27 cellular contexts compared by ENCODE assay signal in the genomic region with DNA sequence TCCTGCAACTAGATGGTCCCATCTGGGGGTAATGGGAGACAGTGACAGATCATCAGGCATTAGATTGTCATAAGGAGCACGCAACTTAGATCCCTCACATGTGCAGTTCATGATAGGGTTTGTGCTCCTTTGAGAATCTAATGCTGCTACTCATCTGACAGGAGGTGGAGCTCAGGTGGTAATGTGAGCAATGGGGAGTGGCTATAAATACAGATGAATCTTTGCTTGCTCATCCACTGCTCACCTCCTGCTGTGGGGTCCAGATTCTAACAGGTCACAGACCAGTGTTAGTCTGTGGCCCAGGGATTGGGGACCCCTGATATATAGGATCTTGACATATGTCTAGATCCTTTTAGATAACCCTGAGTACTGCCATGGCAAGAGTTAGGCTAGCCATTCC. TPM values are rescaled to one million over a fixed set of nuclear protein-coding genes. Genes with fewer than 3 reads are reported as not detected.
"Had no signal": no experiment of that assay in that cellular context is flagged by ENCODE, and none has a peak within 500 bp of the region (broad histone marks: within the 10 kb centered on the region; RNA-seq: fewer than 3 reads in every experiment).

No MANE protein-coding gene starts in this region.

- H3K9me3 ChIP-seq: prostate gland, thyroid gland had no signal

- FAIRE-seq: colon, islet of Langerhans had no signal

- H3K4me1 ChIP-seq: esophagus muscularis mucosa, left lung, prostate gland, right atrium auricular region, stomach, thyroid gland had no signal

- H3K9ac ChIP-seq: neural progenitor cell had no signal

- H2AFZ ChIP-seq: neural progenitor cell had no signal

- DNase-seq: dorsolateral prefrontal cortex; effector CD4-positive, alpha-beta T cell; foreskin melanocyte; glutamatergic neuron; heart right ventricle; hippocampal formation; left cardiac atrium; left lung; mesendoderm; midbrain; naive thymus-derived CD4-positive, alpha-beta T cell; stimulated activated CD4-positive, alpha-beta T cell treated with anti-CD3 and anti-CD28 coated beads, Interleukin-2, amount 100 ng/mL, for 24 hours; stimulated activated CD4-positive, alpha-beta T cell treated with anti-CD3 and anti-CD28 coated beads, Interleukin-4, amount 100 ng/mL, for 24 hours; stimulated activated naive CD4-positive, alpha-beta T cell treated with Interleukin-2 at 50 U/mL for 16 hours; stomach; thyroid gland; trophoblast cell had no signal

- H3K27me3 ChIP-seq: dorsolateral prefrontal cortex, neural progenitor cell, right atrium auricular region, thyroid gland had no signal

- H3K4me3 ChIP-seq: dorsolateral prefrontal cortex, esophagus muscularis mucosa, heart right ventricle, left lung, neural progenitor cell, prostate gland, right atrium auricular region, stomach, thyroid gland had no signal

- H3K4me2 ChIP-seq: neural progenitor cell had no signal

- ATAC-seq: heart right ventricle; left cardiac atrium; left lung; naive thymus-derived CD4-positive, alpha-beta T cell; sciatic nerve; stimulated activated effector memory CD8-positive, alpha-beta T cell treated with anti-CD3 and anti-CD28 coated beads, Interleukin-12 subunit alpha, Interleukin-12 subunit beta, amount 100 ng/mL, for 72 hours had no signal

- H3K36me3 ChIP-seq: esophagus muscularis mucosa, heart right ventricle, left lung, neural progenitor cell, prostate gland, right atrium auricular region, stomach, thyroid gland had no signal

- H3K27ac ChIP-seq: dorsolateral prefrontal cortex, esophagus muscularis mucosa, heart right ventricle, left lung, neural progenitor cell, prostate gland, right atrium auricular region, stomach, thyroid gland had no signal

RNA-seq across cellular contexts. Expression of a gene that starts 52.7 kb away (rescaled TPM):
- total RNA-seq: fibroblast of lung, left cardiac atrium, skeletal muscle tissue had no signal
- polyA plus RNA-seq: naive thymus-derived CD4-positive, alpha-beta T cell had no signal
